Comparison of ENCODE assay signal across 31 cellular contexts in the genomic region with DNA sequence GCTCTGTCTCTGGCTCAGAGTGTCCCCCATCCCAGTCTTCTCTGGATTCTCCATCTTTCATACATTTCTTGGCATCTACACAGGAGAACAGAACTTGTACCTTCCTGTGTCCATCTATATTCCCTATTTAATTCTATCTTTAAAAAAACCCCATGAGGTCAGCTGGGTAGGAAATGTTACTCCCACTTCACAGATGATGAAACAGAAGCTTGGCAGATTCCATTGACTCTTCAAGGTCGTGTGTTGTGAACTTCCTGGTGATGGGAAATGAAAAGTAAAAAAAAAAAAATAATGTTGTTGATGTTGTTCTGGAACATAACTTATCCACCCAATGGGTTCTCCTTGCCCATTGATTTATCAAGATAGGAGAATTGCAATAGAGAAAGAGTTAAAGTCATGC. TPM values are rescaled to one million over a fixed set of nuclear protein-coding genes. Genes with fewer than 3 reads are reported as not detected.
"Had no signal": no experiment of that assay in that cellular context is flagged by ENCODE, and none has a peak within 500 bp of the region (broad histone marks: within the 10 kb centered on the region; RNA-seq: fewer than 3 reads in every experiment).

No MANE protein-coding gene starts in this region.

- H3K4me2 ChIP-seq: smooth muscle cell had no signal

- H3K27ac Mint-ChIP-seq: activated CD4-positive, alpha-beta T cell treated with anti-CD3 and anti-CD28 coated beads for 36 hours; activated CD8-positive, alpha-beta memory T cell treated with anti-CD3 and anti-CD28 coated beads, Interleukin-2, amount 10 ng/mL, durations not matched to agents 7 days and 5 days; activated CD8-positive, alpha-beta T cell treated with anti-CD3 and anti-CD28 coated beads, Interleukin-2, amount 10 ng/mL, durations not matched to agents 7 days and 5 days; activated naive CD4-positive, alpha-beta T cell treated with anti-CD3 and anti-CD28 coated beads, Interleukin-2, amount 10 ng/mL, durations not matched to agents 7 days and 5 days; nephron progenitor cell; progenitor cell of endocrine pancreas; stimulated activated memory B cell treated with anti-CD40 and anti-IgM and Interleukin-4, amounts not matched to agents 10 μg/mL and 1 μg/mL and 100 μg/mL, for 72 hours; stimulated activated naive CD8-positive, alpha-beta T cell treated with anti-CD3 and anti-CD28 coated beads, Interleukin-15, amount 100 ng/mL, for 72 hours; T-helper 2 cell treated with Interferon-gamma antibody and Interleukin-4, amounts not matched to agents 5 μg/mL and 100 μg/mL, for 36 hours had no signal

- H3K36me3 ChIP-seq: heart right ventricle, neutrophil, thyroid gland, upper lobe of right lung had no signal

- H3K27me3 Mint-ChIP-seq: activated CD4-positive, alpha-beta T cell treated with anti-CD3 and anti-CD28 coated beads for 36 hours; activated CD8-positive, alpha-beta memory T cell treated with anti-CD3 and anti-CD28 coated beads, Interleukin-2, amount 10 ng/mL, durations not matched to agents 7 days and 5 days; activated naive CD4-positive, alpha-beta T cell treated with anti-CD3 and anti-CD28 coated beads, Interleukin-2, amount 10 ng/mL, durations not matched to agents 7 days and 5 days; progenitor cell of endocrine pancreas; stimulated activated memory B cell treated with anti-CD40 and anti-IgM and Interleukin-4, amounts not matched to agents 10 μg/mL and 1 μg/mL and 100 μg/mL, for 72 hours; stimulated activated naive CD8-positive, alpha-beta T cell treated with anti-CD3 and anti-CD28 coated beads, Interleukin-15, amount 100 ng/mL, for 72 hours had no signal

- H3K9me3 Mint-ChIP-seq: activated naive CD4-positive, alpha-beta T cell treated with anti-CD3 and anti-CD28 coated beads, Interleukin-2, amount 10 ng/mL, durations not matched to agents 7 days and 5 days; nephron progenitor cell; stimulated activated memory B cell treated with anti-CD40 and anti-IgM and Interleukin-4, amounts not matched to agents 10 μg/mL and 1 μg/mL and 100 μg/mL, for 72 hours; stimulated activated naive CD8-positive, alpha-beta T cell treated with anti-CD3 and anti-CD28 coated beads, Interleukin-15, amount 100 ng/mL, for 72 hours; T-helper 2 cell treated with Interferon-gamma antibody and Interleukin-4, amounts not matched to agents 5 μg/mL and 100 μg/mL, for 36 hours had no signal

- H3K4me3 Mint-ChIP-seq: activated CD4-positive, alpha-beta T cell treated with anti-CD3 and anti-CD28 coated beads for 36 hours; activated CD8-positive, alpha-beta memory T cell treated with anti-CD3 and anti-CD28 coated beads, Interleukin-2, amount 10 ng/mL, durations not matched to agents 7 days and 5 days; activated CD8-positive, alpha-beta T cell treated with anti-CD3 and anti-CD28 coated beads, Interleukin-2, amount 10 ng/mL, durations not matched to agents 7 days and 5 days; activated naive CD4-positive, alpha-beta T cell treated with anti-CD3 and anti-CD28 coated beads, Interleukin-2, amount 10 ng/mL, durations not matched to agents 7 days and 5 days; nephron progenitor cell; stimulated activated memory B cell treated with anti-CD40 and anti-IgM and Interleukin-4, amounts not matched to agents 10 μg/mL and 1 μg/mL and 100 μg/mL, for 72 hours; stimulated activated naive CD8-positive, alpha-beta T cell treated with anti-CD3 and anti-CD28 coated beads, Interleukin-15, amount 100 ng/mL, for 72 hours; T-helper 2 cell treated with Interferon-gamma antibody and Interleukin-4, amounts not matched to agents 5 μg/mL and 100 μg/mL, for 36 hours had no signal

- DNase-seq: activated CD4-positive, alpha-beta T cell treated with anti-CD3 and anti-CD28 coated beads for 36 hours; activated CD4-positive, CD25-positive, alpha-beta regulatory T cell; activated CD8-positive, alpha-beta memory T cell treated with anti-CD3 and anti-CD28 coated beads, Interleukin-2, amount 10 ng/mL, durations not matched to agents 7 days and 5 days; activated CD8-positive, alpha-beta T cell treated with anti-CD3 and anti-CD28 coated beads, Interleukin-2, amount 10 ng/mL, durations not matched to agents 7 days and 5 days; activated effector memory CD4-positive, alpha-beta T cell treated with anti-CD3 and anti-CD28 coated beads, Interleukin-2, amount 50 U/mL, for 16 hours; activated naive CD4-positive, alpha-beta T cell treated with anti-CD3 and anti-CD28 coated beads, Interleukin-2, amount 10 ng/mL, durations not matched to agents 7 days and 5 days; amygdala; central memory CD4-positive, alpha-beta T cell; heart right ventricle; kidney glomerular epithelial cell; nephron progenitor cell; stimulated activated CD4-positive, alpha-beta T cell treated with anti-CD3 and anti-CD28 coated beads, Interleukin-1b, Interleukin-23, amount 100 ng/mL, for 48 hours; stimulated activated CD4-positive, alpha-beta T cell treated with anti-CD3 and anti-CD28 coated beads, Interleukin-4, amount 100 ng/mL, for 4 hours; stimulated activated CD8-positive, alpha-beta memory T cell treated with anti-CD3 and anti-CD28 coated beads, Interleukin-4, amount 100 ng/mL, for 48 hours; stimulated activated naive CD8-positive, alpha-beta T cell treated with anti-CD3 and anti-CD28 coated beads, Interleukin-15, amount 100 ng/mL, for 72 hours; substantia nigra; T-helper 1 cell; upper lobe of right lung had no signal

- H3K4me3 ChIP-seq: heart right ventricle, lung, smooth muscle cell, thyroid gland, upper lobe of right lung had no signal

- H3K4me1 ChIP-seq: upper lobe of right lung had no signal

- H3K27me3 ChIP-seq: foreskin keratinocyte, thyroid gland, upper lobe of right lung had no signal

- H3K4me1 Mint-ChIP-seq: nephron progenitor cell had no signal

- H3K9me3 ChIP-seq: heart right ventricle, neutrophil, thyroid gland, upper lobe of right lung had no signal

- H3K27ac ChIP-seq: foreskin keratinocyte, heart right ventricle, neutrophil, upper lobe of right lung had no signal

RNA-seq across cellular contexts. Expression of gene CHI3L2, which starts 8.9 kb away (rescaled TPM):
- total RNA-seq: endothelial cell of umbilical vein, osteocyte, progenitor cell of endocrine pancreas had no signal

RNA-seq across cellular contexts. Expression of gene DENND2D, which starts 35.9 kb away (rescaled TPM):
- total RNA-seq: osteocyte had no signal

RNA-seq across cellular contexts. Expression of gene CHIA, which starts 54.3 kb away (rescaled TPM):
- total RNA-seq: activated CD4-positive, alpha-beta T cell treated with anti-CD3 and anti-CD28 coated beads for 36 hours; activated CD8-positive, alpha-beta memory T cell treated with anti-CD3 and anti-CD28 coated beads, Interleukin-2, amount 10 ng/mL, durations not matched to agents 7 days and 5 days; activated CD8-positive, alpha-beta T cell treated with anti-CD3 and anti-CD28 coated beads, Interleukin-2, amount 10 ng/mL, durations not matched to agents 7 days and 5 days; endothelial cell of umbilical vein; fibroblast of lung; foreskin keratinocyte; heart right ventricle; mesenteric fat pad; osteocyte; progenitor cell of endocrine pancreas; renal cortical epithelial cell; smooth muscle cell; thyroid gland had no signal
